In genomic region chr18:8786766-8787670, GRCh38 we compare ENCODE assay signal across 17 cellular contexts.
A peak's percentile ranks its signal among the peaks of the same experiment; 100 is the strongest.
DNase-seq lines count a peak whose midpoint lies in the region; ATAC-seq, FAIRE-seq and TF ChIP-seq lines count a peak whose summit lies in the region.
"Had no signal": no experiment of that assay in that cellular context is flagged by ENCODE, and none has a peak within 500 bp of the region (broad histone marks: within the 10 kb centered on the region; RNA-seq: fewer than 3 reads in every experiment).

No MANE protein-coding gene starts in this region.

- peaks cover 6% of the 10 kb centered on the region for H3K4me1 Mint-ChIP-seq in activated T-cell treated with anti-CD3 and anti-CD28 coated beads, Interleukin-2, amount 50 U/mL, for 72 hours (ENCODE audit: low read depth)
- H3K4me1 Mint-ChIP-seq in activated CD4-positive, alpha-beta memory T cell treated with anti-CD3 and anti-CD28 coated beads for 36 hours (ENCODE audit: low read depth), result peaks cover 4% of the 10 kb centered on the region
- H3K4me1 Mint-ChIP-seq in natural killer cell treated with Interleukin-12 subunit alpha and Interleukin-12 subunit beta and Interleukin-15 and Interleukin-18, amount 100 ng/mL, for 72 hours (ENCODE audit: low read depth in 2 of 2), result no peaks in the 10 kb centered on the region

- no peaks in the 10 kb centered on the region for H4K20me1 ChIP-seq in endothelial cell of umbilical vein (replicated peaks; ENCODE audit: control insufficient read depth, extremely low read depth, insufficient read depth, low read length)

- H3K27me3 ChIP-seq in endothelial cell of umbilical vein (ENCODE audit: control insufficient read depth in 2 of 2, insufficient read depth in 2 of 2, low read length in 2 of 2), result no peaks in the 10 kb centered on the region
- H3K27me3 ChIP-seq in neuronal stem cell (ENCODE audit: control insufficient read depth in 3 of 3, insufficient read depth in 3 of 3, low read depth in 1 of 3, low read length in 3 of 3), result no peaks in the 10 kb centered on the region

- H3K4me1 ChIP-seq in endothelial cell of umbilical vein (ENCODE audit: control insufficient read depth, extremely low read depth, insufficient read depth, low read length) (peaks cover 19% of the 10 kb centered on the region), neuronal stem cell (ENCODE audit: control insufficient read depth in 2 of 2, insufficient read depth in 1 of 2, low read depth in 1 of 2, low read length in 2 of 2) (peaks cover 24 to 30% of the 10 kb centered on the region in 2 donors)

- no peak for FAIRE-seq in endothelial cell of umbilical vein (lab: Jason Lieb, UNC)
- FAIRE-seq: A204.1, colon, HepG2 had no signal

- intact Hi-C loops in endothelial cell of umbilical vein (cut with micrococcal nuclease), result no loop called here
- intact Hi-C loops in activated CD4-positive, alpha-beta memory T cell treated with anti-CD3 and anti-CD28 coated beads for 36 hours (cut with micrococcal nuclease), result no loop called here

- H3K23ac ChIP-seq in neuronal stem cell (ENCODE audit: low read depth, low read length, poor library complexity), result no peak overlapping the region

- H2BK12ac ChIP-seq in neuronal stem cell (ENCODE audit: low read length), result no peak overlapping the region

- no peak for DNase-seq in activated T-cell treated with anti-CD3 and anti-CD28 coated beads, Interleukin-2, amount 50 U/mL, for 72 hours
- DNase-seq in activated T-cell treated with anti-CD3 and anti-CD28 coated beads for 4 hours (no peak), endothelial cell of umbilical vein (ENCODE audit: low read depth, low spot score) (peak; percentile 9), neuronal stem cell (ENCODE audit: low spot score) (no peak), anterior cingulate cortex (lab: John Stamatoyannopoulos, UW) (no peak), DMS53 treated with DMSO at 0.1 percent for 48 hours (lab: John Stamatoyannopoulos, UW; ENCODE audit: unreplicated experiment) (no peak)
- no peak for DNase-seq in activated CD4-positive, alpha-beta memory T cell treated with anti-CD3 and anti-CD28 coated beads for 36 hours
- no peak for DNase-seq in natural killer cell treated with Interleukin-12 subunit alpha and Interleukin-12 subunit beta and Interleukin-15 and Interleukin-18, amount 100 ng/mL, for 72 hours (ENCODE audit: low spot score)
- DNase-seq: NCI-H1930; NCI-H526 treated with DMSO at 0.1 percent for 48 hours; stimulated activated CD4-positive, alpha-beta T cell treated with anti-CD3 and anti-CD28 coated beads, Interleukin-15, amount 100 ng/mL, for 24 hours had no signal

- H3K9ac ChIP-seq in endothelial cell of umbilical vein (replicated peaks; ENCODE audit: extremely low read depth, insufficient read depth, low read length) (no peak overlapping the region), neuronal stem cell (ENCODE audit: low read depth, low read length, poor library complexity) (no peak overlapping the region)

- ATAC-seq in activated T-cell treated with anti-CD3 and anti-CD28 coated beads, Interleukin-2, amount 50 U/mL, for 72 hours (replicated peaks in 1 of 2), result peak in 1 of 2 donors; percentile 20
- no peak for ATAC-seq in natural killer cell treated with Interleukin-12 subunit alpha and Interleukin-12 subunit beta and Interleukin-15 and Interleukin-18, amount 100 ng/mL, for 72 hours
- ATAC-seq: HCT116, HepG2, left lobe of liver, Panc1 had no signal

- H3K36me3 ChIP-seq in endothelial cell of umbilical vein (ENCODE audit: control insufficient read depth in 2 of 2, extremely low read depth in 1 of 2, insufficient read depth in 2 of 2, low read length in 2 of 2), result peaks cover 7 to 9% of the 10 kb centered on the region in 2 experiments
- peaks cover 3 to 36% of the 10 kb centered on the region in 2 donors for H3K36me3 ChIP-seq in neuronal stem cell (replicated peaks in 1 of 2; ENCODE audit: control insufficient read depth in 2 of 2, insufficient read depth in 2 of 2, low read length in 2 of 2)

- H2BK5ac ChIP-seq in neuronal stem cell (ENCODE audit: low read length), result peak overlapping the region; percentile 15

- BruUV-seq in endothelial cell of umbilical vein (replicated peaks; lab: Mats Ljungman, UMichigan), result no TSS peak

- H3K27ac ChIP-seq in endothelial cell of umbilical vein (ENCODE audit: insufficient read depth, low read depth, low read length), result peak overlapping the region; percentile 61
- no peak overlapping the region for H3K27ac ChIP-seq in neuronal stem cell (replicated peaks; ENCODE audit: low read length)

- no CpG with 5 or more reads among the region's 15 CpGs for WGBS in neuronal stem cell (ENCODE audit: extremely low coverage in 2 of 2, insufficient read length in 2 of 2, insufficient replicate concordance in 1 of 2), 2 donors

- no peak overlapping the region for H2BK15ac ChIP-seq in neuronal stem cell (ENCODE audit: low read length)

- peak overlapping the region; percentile 41 for H3K18ac ChIP-seq in neuronal stem cell (ENCODE audit: low read length)

- H3K36me3 Mint-ChIP-seq in activated T-cell treated with anti-CD3 and anti-CD28 coated beads, Interleukin-2, amount 50 U/mL, for 72 hours (ENCODE audit: insufficient read depth in 2 of 2), result no peaks in the 10 kb centered on the region
- no peaks in the 10 kb centered on the region for H3K36me3 Mint-ChIP-seq in activated CD4-positive, alpha-beta memory T cell treated with anti-CD3 and anti-CD28 coated beads for 36 hours
- H3K36me3 Mint-ChIP-seq in natural killer cell treated with Interleukin-12 subunit alpha and Interleukin-12 subunit beta and Interleukin-15 and Interleukin-18, amount 100 ng/mL, for 72 hours, result no peaks in the 10 kb centered on the region

- H3K79me2 ChIP-seq in endothelial cell of umbilical vein (ENCODE audit: control insufficient read depth, insufficient read depth, low read length), result no peaks in the 10 kb centered on the region

- peak overlapping the region; percentile 67 for H2AK5ac ChIP-seq in neuronal stem cell (ENCODE audit: low read depth, low read length)

- no peak overlapping the region for H4K91ac ChIP-seq in neuronal stem cell (ENCODE audit: low read depth, low read length, poor library complexity)

- no peak overlapping the region for H2BK120ac ChIP-seq in neuronal stem cell (ENCODE audit: low read depth, low read length)

- H3K4me3 ChIP-seq in endothelial cell of umbilical vein (replicated peaks in 1 of 3; ENCODE audit: insufficient read depth in 1 of 3, low read depth in 1 of 3, low read length in 3 of 3), result no peak overlapping the region
- no peak overlapping the region for H3K4me3 ChIP-seq in neuronal stem cell (ENCODE audit: low read length in 2 of 2)

- H2AFZ ChIP-seq in endothelial cell of umbilical vein (ENCODE audit: low read depth, low read length) (no peak overlapping the region), neuronal stem cell (ENCODE audit: low read length) (peak overlapping the region; percentile 9)

- CTCF ChIA-PET in endothelial cell of umbilical vein (lab: Charles Lee), result interaction anchor here (1.0 to 2.6 kb wide), 11 partner anchors 8 to 201 kb away, joined by 3 to 11 read pairs (median 5); no protein-coding TSS in a partner anchor
- CTCF ChIA-PET in activated CD4-positive, alpha-beta memory T cell treated with anti-CD3 and anti-CD28 coated beads for 36 hours (lab: Charles Lee), result interaction anchor here (1.2 to 1.3 kb wide), 2 partner anchors 17 to 201 kb away, joined by 3 to 5 read pairs; no protein-coding TSS in a partner anchor

- no peak for TF ChIP-seq CTCF in endothelial cell of umbilical vein (IDR thresholded peaks at IDR 0.05; ENCODE audit: extremely low read depth in 1 of 2, insufficient read depth in 1 of 2, low read depth in 1 of 2, low read length in 2 of 2)

- H3K9me3 ChIP-seq in endothelial cell of umbilical vein (replicated peaks; ENCODE audit: control insufficient read depth, insufficient read depth, low read length), result no peaks in the 10 kb centered on the region
- H3K9me3 ChIP-seq in neuronal stem cell (replicated peaks in 1 of 2; ENCODE audit: control insufficient read depth in 2 of 2, insufficient read depth in 1 of 2, low read depth in 1 of 2, low read length in 2 of 2), result no peaks in the 10 kb centered on the region

- H3K9me1 ChIP-seq in endothelial cell of umbilical vein (replicated peaks; ENCODE audit: control insufficient read depth, extremely low read depth, insufficient read depth, low read length), result no peaks in the 10 kb centered on the region

- POLR2A ChIA-PET in endothelial cell of umbilical vein (lab: Charles Lee), result no interaction called here
- POLR2A ChIA-PET in activated CD4-positive, alpha-beta memory T cell treated with anti-CD3 and anti-CD28 coated beads for 36 hours (lab: Charles Lee), result no interaction called here

- H3K79me1 ChIP-seq in neuronal stem cell (ENCODE audit: low read depth, low read length), result no peaks in the 10 kb centered on the region

- H3K4me2 ChIP-seq in endothelial cell of umbilical vein (ENCODE audit: insufficient read depth, low read length), result no peak overlapping the region
- H3K4me2 ChIP-seq in neuronal stem cell (ENCODE audit: insufficient read depth, low read length, poor library complexity, severe bottlenecking), result no peak overlapping the region

- no peak overlapping the region for H3K27ac Mint-ChIP-seq in activated T-cell treated with anti-CD3 and anti-CD28 coated beads, Interleukin-2, amount 50 U/mL, for 72 hours
- no peak overlapping the region for H3K27ac Mint-ChIP-seq in activated CD4-positive, alpha-beta memory T cell treated with anti-CD3 and anti-CD28 coated beads for 36 hours
- no peak overlapping the region for H3K27ac Mint-ChIP-seq in natural killer cell treated with Interleukin-12 subunit alpha and Interleukin-12 subunit beta and Interleukin-15 and Interleukin-18, amount 100 ng/mL, for 72 hours

- dilution Hi-C loops in endothelial cell of umbilical vein (cut with MboI; ENCODE audit: extremely low pct_ligation_motif_present, low sequenced_read_pairs), result no loop called here

- H4K8ac ChIP-seq in neuronal stem cell (ENCODE audit: low read depth, low read length), result no peak overlapping the region

- H3K4ac ChIP-seq in neuronal stem cell (ENCODE audit: low read length), result no peak overlapping the region

- H3K14ac ChIP-seq in neuronal stem cell (ENCODE audit: low read length), result no peak overlapping the region

- H3K27me3 Mint-ChIP-seq in activated T-cell treated with anti-CD3 and anti-CD28 coated beads, Interleukin-2, amount 50 U/mL, for 72 hours (ENCODE audit: low read depth), result peaks cover 6% of the 10 kb centered on the region
- no peaks in the 10 kb centered on the region for H3K27me3 Mint-ChIP-seq in activated CD4-positive, alpha-beta memory T cell treated with anti-CD3 and anti-CD28 coated beads for 36 hours
- peaks cover 6 to 7% of the 10 kb centered on the region in 2 donors for H3K27me3 Mint-ChIP-seq in natural killer cell treated with Interleukin-12 subunit alpha and Interleukin-12 subunit beta and Interleukin-15 and Interleukin-18, amount 100 ng/mL, for 72 hours

- no peak for TF ChIP-seq POLR2A in endothelial cell of umbilical vein (IDR thresholded peaks at IDR 0.05; ENCODE audit: low read depth, low read length)

- H3K9me3 Mint-ChIP-seq in activated T-cell treated with anti-CD3 and anti-CD28 coated beads, Interleukin-2, amount 50 U/mL, for 72 hours, result no peaks in the 10 kb centered on the region
- no peaks in the 10 kb centered on the region for H3K9me3 Mint-ChIP-seq in activated CD4-positive, alpha-beta memory T cell treated with anti-CD3 and anti-CD28 coated beads for 36 hours
- H3K9me3 Mint-ChIP-seq in natural killer cell treated with Interleukin-12 subunit alpha and Interleukin-12 subunit beta and Interleukin-15 and Interleukin-18, amount 100 ng/mL, for 72 hours, result no peaks in the 10 kb centered on the region

- H3K4me3 Mint-ChIP-seq in activated T-cell treated with anti-CD3 and anti-CD28 coated beads, Interleukin-2, amount 50 U/mL, for 72 hours, result peak overlapping the region; percentile 5 to 34
- no peak overlapping the region for H3K4me3 Mint-ChIP-seq in activated CD4-positive, alpha-beta memory T cell treated with anti-CD3 and anti-CD28 coated beads for 36 hours
- no peak overlapping the region for H3K4me3 Mint-ChIP-seq in natural killer cell treated with Interleukin-12 subunit alpha and Interleukin-12 subunit beta and Interleukin-15 and Interleukin-18, amount 100 ng/mL, for 72 hours

Comparison
In these comparisons a context has a peak if more than half of its experiments do, and no peak if none do; other contexts are left out.
1. H3K4me3 Mint-ChIP-seq: peak in activated T-cell treated with anti-CD3 and anti-CD28 coated beads, Interleukin-2, amount 50 U/mL, for 72 hours (2 of 2); none in activated CD4-positive, alpha-beta memory T cell treated with anti-CD3 and anti-CD28 coated beads for 36 hours (single experiment) and natural killer cell treated with Interleukin-12 subunit alpha and Interleukin-12 subunit beta and Interleukin-15 and Interleukin-18, amount 100 ng/mL, for 72 hours (single experiment).